In genomic region chr6:31719001-31719400, GRCh38 we compare ENCODE assay signal across 1 cellular context.
TF ChIP-seq lines count a peak whose summit lies in the region.

No MANE protein-coding gene starts in this region.

TF ChIP-seq in H1, 55 proteins besides CTCF, POLR2A, EP300 and RAD21:
- TF ChIP-seq EGR1 (IDR thresholded peaks at IDR 0.05; ENCODE audit: borderline replicate concordance, low read depth, low read length) (no peak), RNF2 (IDR thresholded peaks at IDR 0.05; ENCODE audit: borderline replicate concordance, low read depth, low read length, missing control alignments, poor library complexity, severe bottlenecking) (no peak), CHD2 (IDR thresholded peaks at IDR 0.05; ENCODE audit: low read length) (no peak), SUZ12 (IDR thresholded peaks at IDR 0.05; ENCODE audit: low read length) (no peak), KDM5A (IDR thresholded peaks at IDR 0.05; ENCODE audit: low read length) (no peak), SP1 (IDR thresholded peaks at IDR 0.05; ENCODE audit: low read depth, low read length) (no peak), SRF (IDR thresholded peaks at IDR 0.05; ENCODE audit: low read depth, low read length) (no peak), HDAC6 (IDR thresholded peaks at IDR 0.05; ENCODE audit: low read depth, low read length) (no peak), ASH2L (IDR thresholded peaks at IDR 0.05; ENCODE audit: low read length) (no peak), RXRA (IDR thresholded peaks at IDR 0.05; ENCODE audit: insufficient read depth, low read depth, low read length) (no peak), BRCA1 (IDR thresholded peaks at IDR 0.05; ENCODE audit: low read depth, low read length) (no peak), CEBPB (IDR thresholded peaks at IDR 0.05; ENCODE audit: low read depth, low read length) (no peak), HDAC2 (IDR thresholded peaks at IDR 0.05; ENCODE audit: borderline replicate concordance in 1 of 2, low read depth in 2 of 2, low read length in 2 of 2) (no peak), SIN3A (conservative IDR thresholded peaks at IDR 0.05 in 1 of 2, IDR thresholded peaks at IDR 0.05 in 1 of 2; ENCODE audit: low read depth in 1 of 2, low read length in 2 of 2) (no peak), SAP30 (IDR thresholded peaks at IDR 0.05; ENCODE audit: insufficient read depth, insufficient replicate concordance, low read length) (no peak), SP2 (IDR thresholded peaks at IDR 0.05; ENCODE audit: low read length) (no peak)
